ENCODE assay signal across 8 cellular contexts in genomic region chr2:71331581-71332412, GRCh38. TPM values are rescaled to one million over a fixed set of nuclear protein-coding genes. Genes with fewer than 3 reads are reported as not detected.
A peak's percentile ranks its signal among the peaks of the same experiment; 100 is the strongest.
DNase-seq lines count a peak whose midpoint lies in the region; ATAC-seq and TF ChIP-seq lines count a peak whose summit lies in the region.

Gene ZNF638 (plus strand): TSS chr2:71331782. CDS start chr2:71348955, 17,173 bp downstream.

- ATAC-seq in HG02588 (IDR thresholded peaks at IDR 0.05; ENCODE audit: unreplicated experiment): peak; percentile 97

- peak within 1 kb of the TSS; percentile 100 for H3K4me3 Mint-ChIP-seq in activated naive CD8-positive, alpha-beta T cell

- H3K27ac ChIP-seq in ovary (peak within 1 kb of the TSS; percentile 86 to 89), thyroid gland (peak within 1 kb of the TSS; percentile 90 to 97 (median 94))

- peak; percentile 88 for DNase-seq in NCI-H1048 (lab: John Stamatoyannopoulos, UW)
- peak; percentile 85 for DNase-seq in SKM-1 (lab: John Stamatoyannopoulos, UW; ENCODE audit: unreplicated experiment)
- peak; percentile 71 to 97 (median 92) for DNase-seq in head of caudate nucleus
- DNase-seq in ovary: peak; percentile 91 to 96 (median 93)
- DNase-seq in thyroid gland: peak; percentile 92 to 94

- 0 to 1% (median 0%) methylated on average over 66 to 81 of the region's 81 CpGs for WGBS in ovary, 3 donors
- WGBS in thyroid gland, 2 donors: 0% methylated on average over 46 of the region's 81 CpGs

- H3K9me3 Mint-ChIP-seq in activated naive CD8-positive, alpha-beta T cell (ENCODE audit: low read depth): no peaks in the 10 kb centered on the region

- no peaks in the 10 kb centered on the region for H3K27me3 ChIP-seq in ovary
- no peaks in the 10 kb centered on the region for H3K27me3 ChIP-seq in thyroid gland

- H3K9me3 ChIP-seq in ovary: no peaks in the 10 kb centered on the region
- no peaks in the 10 kb centered on the region for H3K9me3 ChIP-seq in thyroid gland

- intact Hi-C loops in head of caudate nucleus (cut with DNase I): loop anchor here (5.0 kb wide), 1 partner anchor 104 kb away; the partner anchor contains the start of gene PAIP2B
- intact Hi-C loops in ovary (cut with DNase I): loop anchor here in 1 of 4 donors (10.0 kb wide), 1 partner anchor 107 kb away; the partner anchor contains the start of gene PAIP2B
- intact Hi-C loops in thyroid gland (cut with DNase I): no loop called here

- H3K4me3 ChIP-seq in ovary (peak within 1 kb of the TSS; percentile 83), thyroid gland (replicated peaks in 1 of 3) (peak within 1 kb of the TSS; percentile 82 to 99 (median 97))

- peaks cover 5% of the 10 kb centered on the region for H3K36me3 Mint-ChIP-seq in activated naive CD8-positive, alpha-beta T cell

- H3K4me1 ChIP-seq in ovary (ENCODE audit: insufficient read depth): peaks cover 8% of the 10 kb centered on the region
- peaks cover 16 to 23% of the 10 kb centered on the region in 2 donors for H3K4me1 ChIP-seq in thyroid gland

- no peak for TF ChIP-seq EP300 in ovary (IDR thresholded peaks at IDR 0.05)

- TF ChIP-seq POLR2A in GM10847 (IDR thresholded peaks at IDR 0.05; ENCODE audit: extremely low read depth, insufficient read length): peak; percentile 82
- TF ChIP-seq POLR2A in ovary (IDR thresholded peaks at IDR 0.05): peak; percentile 96
- TF ChIP-seq POLR2A in thyroid gland (IDR thresholded peaks at IDR 0.05): peak; percentile 61 to 87

- peak within 1 kb of the TSS; percentile 100 for H3K27ac Mint-ChIP-seq in activated naive CD8-positive, alpha-beta T cell

- peak; percentile 53 to 80 (median 71) for TF ChIP-seq CTCF in ovary (IDR thresholded peaks at IDR 0.05)
- TF ChIP-seq CTCF in thyroid gland (IDR thresholded peaks at IDR 0.05): peak; percentile 28 to 77 (median 58)

- H3K27me3 Mint-ChIP-seq in activated naive CD8-positive, alpha-beta T cell: peaks cover 2% of the 10 kb centered on the region

- H3K36me3 ChIP-seq in ovary (no peaks in the 10 kb centered on the region), thyroid gland (no peaks in the 10 kb centered on the region)

- H3K4me1 Mint-ChIP-seq in activated naive CD8-positive, alpha-beta T cell (ENCODE audit: low read depth): peaks cover 44% of the 10 kb centered on the region

RNA-seq across cellular contexts. Expression of gene ZNF638, which starts in this region (rescaled TPM):
- total RNA-seq in ovary: 100 to 1,000 TPM; 122 to 160 (median 140) TPM
- polyA plus RNA-seq in ovary: 10 to 100 TPM; 76.9 to 87.9 TPM
- 100 to 1,000 TPM; 154 to 299 (median 202) TPM for total RNA-seq in thyroid gland

Comparison
In these comparisons a context has a peak if more than half of its experiments do, and no peak if none do; other contexts are left out.
1. Peak in every context shown above with its lines: DNase-seq, ATAC-seq, H3K4me3 ChIP-seq and H3K27ac ChIP-seq.